Comparison of ENCODE assay signal across 11 cellular contexts in the genomic region with DNA sequence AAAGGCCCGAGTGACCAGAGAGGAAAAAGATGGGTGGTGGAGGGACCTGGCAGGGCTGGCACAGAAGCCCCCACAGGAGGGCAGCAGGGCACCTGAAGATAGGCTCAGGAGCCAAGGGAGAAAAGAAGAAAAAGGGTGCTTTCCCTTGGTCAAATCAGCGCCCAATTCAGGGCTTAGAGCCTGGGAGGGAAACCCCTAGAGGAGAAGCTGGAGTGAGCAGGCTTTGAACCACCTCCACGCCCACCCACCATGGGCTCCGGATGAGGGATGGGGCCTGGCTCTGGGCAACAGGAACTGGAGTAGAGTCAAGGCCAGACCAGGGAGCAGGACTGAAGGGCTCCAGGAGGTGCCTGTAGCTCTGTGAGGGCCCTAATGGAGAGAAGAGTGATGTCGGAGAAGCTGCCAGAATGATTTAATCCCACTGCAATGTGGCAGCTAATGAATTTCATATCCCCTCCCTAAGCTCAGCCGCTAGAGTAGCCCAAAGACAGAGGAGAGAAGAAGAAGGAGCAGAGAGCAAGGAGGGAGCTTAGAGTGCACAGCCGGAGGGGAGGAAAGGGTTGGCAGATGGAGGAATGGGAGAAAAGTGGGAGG. TPM values are rescaled to one million over a fixed set of nuclear protein-coding genes. Genes with fewer than 3 reads are reported as not detected.
A peak's percentile ranks its signal among the peaks of the same experiment; 100 is the strongest.
DNase-seq lines count a peak whose midpoint lies in the region; ATAC-seq and TF ChIP-seq lines count a peak whose summit lies in the region.
"Had no signal": no experiment of that assay in that cellular context is flagged by ENCODE, and none has a peak within 500 bp of the region (broad histone marks: within the 10 kb centered on the region; RNA-seq: fewer than 3 reads in every experiment).

No MANE protein-coding gene starts in this region.

- no peaks in the 10 kb centered on the region for H3K36me3 ChIP-seq in mucosa of rectum (ENCODE audit: control insufficient read depth in 2 of 2, insufficient read depth in 2 of 2, low read length in 2 of 2)
- H3K36me3 ChIP-seq in uterus = no peaks in the 10 kb centered on the region

- H3K27ac ChIP-seq in cingulate gyrus (ENCODE audit: low read depth, low read length) (peak overlapping the region; percentile 21), mucosa of rectum (ENCODE audit: low read depth in 2 of 2, low read length in 2 of 2) (peak overlapping the region; percentile 2 to 59), uterus (peak overlapping the region; percentile 91 to 95)

- no peaks in the 10 kb centered on the region for H3K9me3 Mint-ChIP-seq in activated naive CD4-positive, alpha-beta T cell treated with anti-CD3 and anti-CD28 coated beads for 36 hours
- H3K9me3 Mint-ChIP-seq: central memory CD8-positive, alpha-beta T cell had no signal

- CTCF ChIA-PET in activated naive CD4-positive, alpha-beta T cell treated with anti-CD3 and anti-CD28 coated beads for 36 hours (lab: Charles Lee) = interaction anchor here (0.6 to 1.5 kb wide), 2 partner anchors 25 to 200 kb away, joined by 3 to 7 read pairs; no protein-coding TSS in a partner anchor

- H3K4me3 Mint-ChIP-seq in activated naive CD4-positive, alpha-beta T cell treated with anti-CD3 and anti-CD28 coated beads for 36 hours = no peak overlapping the region
- H3K4me3 Mint-ChIP-seq: central memory CD8-positive, alpha-beta T cell had no signal

- H3K27me3 ChIP-seq in mucosa of rectum (ENCODE audit: control insufficient read depth in 2 of 2, insufficient read depth in 2 of 2, low read length in 2 of 2) (no peaks in the 10 kb centered on the region), uterus (no peaks in the 10 kb centered on the region)

- no peak overlapping the region for H3K4me3 ChIP-seq in mucosa of rectum (ENCODE audit: low read length in 2 of 2)
- H3K4me3 ChIP-seq in uterus = no peak overlapping the region

- no peaks in the 10 kb centered on the region for H3K36me3 Mint-ChIP-seq in activated naive CD4-positive, alpha-beta T cell treated with anti-CD3 and anti-CD28 coated beads for 36 hours (ENCODE audit: low read depth)

- no peak overlapping the region for H3K27ac Mint-ChIP-seq in activated naive CD4-positive, alpha-beta T cell treated with anti-CD3 and anti-CD28 coated beads for 36 hours

- TF ChIP-seq CTCF in uterus (IDR thresholded peaks at IDR 0.05) = peak in 1 of 4 experiments; percentile 26

- H3K4me1 Mint-ChIP-seq in activated naive CD4-positive, alpha-beta T cell treated with anti-CD3 and anti-CD28 coated beads for 36 hours (ENCODE audit: low read depth) = no peaks in the 10 kb centered on the region
- H3K4me1 Mint-ChIP-seq: central memory CD8-positive, alpha-beta T cell had no signal

- no peak for ATAC-seq in HG02623 (IDR thresholded peaks at IDR 0.05; ENCODE audit: unreplicated experiment)

- no peak overlapping the region for H3K9ac ChIP-seq in mucosa of rectum (ENCODE audit: low read depth in 1 of 2, low read length in 2 of 2)

- H3K27me3 Mint-ChIP-seq in activated naive CD4-positive, alpha-beta T cell treated with anti-CD3 and anti-CD28 coated beads for 36 hours (ENCODE audit: low read depth) = no peaks in the 10 kb centered on the region

- TF ChIP-seq POLR2A in uterus (IDR thresholded peaks at IDR 0.05) = peak; percentile 26 to 28

- intact Hi-C loops in activated naive CD4-positive, alpha-beta T cell treated with anti-CD3 and anti-CD28 coated beads for 36 hours (cut with micrococcal nuclease) = no loop called here
- intact Hi-C loops in uterus (cut with DNase I; ENCODE audit: low total_unique reads) (no loop called here), posterior cingulate gyrus (cut with DNase I) (no loop called here)

- no peaks in the 10 kb centered on the region for H3K9me3 ChIP-seq in mucosa of rectum (ENCODE audit: control insufficient read depth in 2 of 2, low read length in 2 of 2)
- no peaks in the 10 kb centered on the region for H3K9me3 ChIP-seq in uterus

- DNase-seq in activated naive CD4-positive, alpha-beta T cell treated with anti-CD3 and anti-CD28 coated beads for 36 hours = peak; percentile 10
- no peak for DNase-seq in activated naive CD4-positive, alpha-beta T cell treated with anti-CD3 and anti-CD28 coated beads, Interleukin-2, amount 50 U/mL, for 16 hours
- DNase-seq in uterus = peak in 1 of 2 donors; percentile 75
- DNase-seq in posterior cingulate gyrus = no peak
- DNase-seq in OCI-M1 (lab: John Stamatoyannopoulos, UW) = no peak
- DNase-seq: activated CD4-positive, alpha-beta T cell treated with anti-CD3 and anti-CD28 coated beads for 1 hour; NK-92 treated with Interleukin-12 subunit alpha and Interleukin-12 subunit beta, amount 100 ng/mL, for 24 hours had no signal

- peaks cover 14 to 15% of the 10 kb centered on the region in 2 donors for H3K4me1 ChIP-seq in mucosa of rectum (ENCODE audit: control insufficient read depth in 2 of 2, insufficient read depth in 2 of 2, low read length in 2 of 2)
- peaks cover 20 to 29% of the 10 kb centered on the region in 2 donors for H3K4me1 ChIP-seq in uterus

RNA-seq across cellular contexts. Expression of gene PRELP, which starts 12.0 kb away (rescaled TPM):
- total RNA-seq in activated naive CD4-positive, alpha-beta T cell treated with anti-CD3 and anti-CD28 coated beads for 36 hours = not detected
- 100 to 1,000 TPM in 1 of 4 donors, 10 to 100 TPM in 2, 1 to 10 TPM in 1; 6.2 to 117 (median 56.6) TPM for total RNA-seq in uterus

RNA-seq across cellular contexts. Expression of gene OPTC, which starts 30.4 kb away (rescaled TPM):
- total RNA-seq in activated naive CD4-positive, alpha-beta T cell treated with anti-CD3 and anti-CD28 coated beads for 36 hours = not detected
- total RNA-seq in uterus = not detected

Comparison
In these comparisons a context has a peak if more than half of its experiments do, and no peak if none do; other contexts are left out.
1. H3K27ac ChIP-seq: peak in every context shown above with its lines; median percentile 93 in uterus; 30 in mucosa of rectum; 21 in cingulate gyrus.
2. RNA of gene PRELP, which starts 12.0 kb away (total RNA-seq): 6.2 to 117 TPM in uterus; not detected in activated naive CD4-positive, alpha-beta T cell treated with anti-CD3 and anti-CD28 coated beads for 36 hours; every median in the first group is over 4 times any median in the second.